23 cellular contexts compared by ENCODE assay signal in genomic region chr10:81040947-81041346, GRCh38.
DNase-seq lines count a peak whose midpoint lies in the region; FAIRE-seq and TF ChIP-seq lines count a peak whose summit lies in the region.
"Had no signal": no experiment of that assay in that cellular context is flagged by ENCODE, and none has a peak within 500 bp of the region (broad histone marks: within the 10 kb centered on the region; RNA-seq: fewer than 3 reads in every experiment).

No MANE protein-coding gene starts in this region.

- WGBS in H1 (ENCODE audit: extremely low coverage in 1 of 2, insufficient coverage in 1 of 2, insufficient read length in 1 of 2, insufficient replicate concordance in 2 of 2, low coverage in 1 of 2, low lambda C conversion rate in 2 of 2, missing lambda C conversion rate in 1 of 2), 2 experiments = 84% methylated on average over 2 of the region's 2 CpGs; no CpG with 5 or more reads in 1 of the 2 experiments
- WGBS in smooth muscle cell (ENCODE audit: low lambda C conversion rate) = 43% methylated on average over 2 of the region's 2 CpGs
- WGBS in small intestine, 3 donors = 13 to 35% (median 19%) methylated on average over 2 of the region's 2 CpGs

- H4K20me1 ChIP-seq in H1 (replicated peaks in 1 of 2; ENCODE audit: control insufficient read depth in 1 of 2, insufficient read depth in 2 of 2, low read length in 2 of 2) (no peaks in the 10 kb centered on the region), smooth muscle cell (ENCODE audit: low read depth) (no peaks in the 10 kb centered on the region)

- CTCF ChIA-PET in HEK293 (lab: Yijun Ruan, JAX) = no interaction called here
- CTCF ChIA-PET in H1 (lab: Charles Lee; ENCODE audit: partially characterized antibody) = interaction anchor here (1.0 to 1.4 kb wide), 2 partner anchors 20 to 377 kb away, joined by 3 to 5 read pairs; no protein-coding TSS in a partner anchor

- no peaks in the 10 kb centered on the region for H3K27me3 ChIP-seq in H1 (replicated peaks in 1 of 4; ENCODE audit: control insufficient read depth in 3 of 4, extremely low read depth in 1 of 4, insufficient read depth in 3 of 4, low read length in 3 of 4)
- H3K27me3 ChIP-seq in smooth muscle cell (ENCODE audit: low read depth) = no peaks in the 10 kb centered on the region
- H3K27me3 ChIP-seq in small intestine (ENCODE audit: control insufficient read depth in 2 of 2, insufficient read depth in 2 of 2, low read length in 2 of 2) = no peaks in the 10 kb centered on the region

- no peak overlapping the region for H3K23ac ChIP-seq in H1 (ENCODE audit: insufficient read length)

- 0 out of 2 replicates have a peak overlapping the region, but pooled peaks have one; percentile 17 for H3K27ac ChIP-seq in HEK293 (ENCODE audit: extremely low read depth, low read depth, low read length)
- H3K27ac ChIP-seq in H1 (ENCODE audit: low read depth, low read length) = no peak overlapping the region
- H3K27ac ChIP-seq in smooth muscle cell (ENCODE audit: low read depth) = no peak overlapping the region
- no peak overlapping the region for H3K27ac ChIP-seq in small intestine (ENCODE audit: low read depth in 1 of 2, low read length in 1 of 2)
- H3K27ac ChIP-seq: GM23248 had no signal

- H3K9ac ChIP-seq in H1 (replicated peaks in 1 of 4; ENCODE audit: extremely low read depth in 1 of 4, low read depth in 3 of 4, low read length in 3 of 4) = no peak overlapping the region
- no peak overlapping the region for H3K9ac ChIP-seq in smooth muscle cell (ENCODE audit: low read depth)
- H3K9ac ChIP-seq: GM23248 had no signal

- no peak overlapping the region for H3K14ac ChIP-seq in H1 (ENCODE audit: insufficient read length)

- no peak for TF ChIP-seq RAD21 in H1 (IDR thresholded peaks at IDR 0.05 in 1 of 2, conservative IDR thresholded peaks at IDR 0.05 in 1 of 2; ENCODE audit: low read depth in 2 of 2, low read length in 2 of 2)

- no peak overlapping the region for H3K18ac ChIP-seq in H1 (ENCODE audit: extremely low read depth, low read length)

- DNase-seq in NCI-H774 (lab: John Stamatoyannopoulos, UW) (peak; percentile 5), H1 (ENCODE audit: low read depth in 1 of 2, low spot score in 2 of 2) (no peak), smooth muscle cell (lab: John Stamatoyannopoulos, UW; ENCODE audit: unreplicated experiment) (no peak), NCI-H2029 treated with DMSO at 0.1 percent for 48 hours (lab: John Stamatoyannopoulos, UW) (no peak), small intestine (no peak), AG08395 (ENCODE audit: low spot score) (no peak)
- DNase-seq: ACHN; AML-193; COR-L47; DMS153; GDM1; GM23248; HCEC 1CT; Kasumi-1; NCI-H1436; NCI-H2081; NCI-H2171 treated with DMSO at 0.1 percent for 48 hours; NCI-H446; NCI-H69; NK-92 treated with Interleukin-12 subunit alpha and Interleukin-12 subunit beta, amount 100 ng/mL, for 24 hours had no signal

- H3K4ac ChIP-seq in H1 (replicated peaks; ENCODE audit: insufficient read length, low read depth, low read length) = no peak overlapping the region

- POLR2A ChIA-PET in HEK293 (lab: Yijun Ruan, JAX) (no interaction called here), H1 (lab: Charles Lee; ENCODE audit: partially characterized antibody) (no interaction called here)

- TF ChIP-seq POLR2A in H1 (IDR thresholded peaks at IDR 0.05; ENCODE audit: control extremely low read depth in 1 of 2, low read depth in 2 of 2, low read length in 2 of 2) = no peak

- no peaks in the 10 kb centered on the region for H3K79me1 ChIP-seq in H1 (ENCODE audit: low read depth, low read length)

- H2BK5ac ChIP-seq in H1 (ENCODE audit: low read depth, low read length) = no peak overlapping the region

- H2BK120ac ChIP-seq in H1 (replicated peaks; ENCODE audit: low read depth, low read length) = no peak overlapping the region

- peaks cover 9% of the 10 kb centered on the region; the same call in 1 of the 2 replicates for H3K4me1 ChIP-seq in HEK293 (ENCODE audit: control insufficient read depth, insufficient read depth, low read length)
- peaks cover 0 to 3% (median under 1%) of the 10 kb centered on the region in 4 experiments; a peak in 1 of 7 replicates for H3K4me1 ChIP-seq in H1 (replicated peaks in 1 of 4; ENCODE audit: control insufficient read depth in 3 of 4, insufficient read depth in 4 of 4, low read length in 3 of 4)
- no peaks in the 10 kb centered on the region for H3K4me1 ChIP-seq in smooth muscle cell (ENCODE audit: low read depth)
- no peaks in the 10 kb centered on the region for H3K4me1 ChIP-seq in small intestine (ENCODE audit: control insufficient read depth in 2 of 2, insufficient read depth in 1 of 2, low read depth in 1 of 2, low read length in 1 of 2)

- no peak overlapping the region for H4K8ac ChIP-seq in H1 (ENCODE audit: extremely low read depth, insufficient read depth, low read length)

- no peaks in the 10 kb centered on the region for H3K79me2 ChIP-seq in H1 (ENCODE audit: control insufficient read depth in 1 of 2, insufficient read depth in 2 of 2, low read length in 2 of 2)
- H3K79me2 ChIP-seq in smooth muscle cell (ENCODE audit: low read depth) = no peaks in the 10 kb centered on the region

- no peak overlapping the region for H2BK12ac ChIP-seq in H1 (ENCODE audit: low read depth, low read length)

- H2AFZ ChIP-seq in H1 (ENCODE audit: low read length) (no peak overlapping the region), smooth muscle cell (ENCODE audit: low read depth) (peak overlapping the region; percentile 63)
- H2AFZ ChIP-seq: GM23248 had no signal

- H2BK20ac ChIP-seq in H1 (ENCODE audit: low read length) = no peak overlapping the region

- no peak for TF ChIP-seq EP300 in H1 (IDR thresholded peaks at IDR 0.05; ENCODE audit: borderline replicate concordance in 1 of 2, low read depth in 2 of 2, low read length in 2 of 2)

- no peaks in the 10 kb centered on the region for H3K36me3 ChIP-seq in HEK293 (ENCODE audit: control insufficient read depth in 2 of 2, insufficient read depth in 1 of 2, low read length in 2 of 2)
- H3K36me3 ChIP-seq in H1 (ENCODE audit: control insufficient read depth in 2 of 4, insufficient read depth in 4 of 4, low read length in 3 of 4) = no peaks in the 10 kb centered on the region
- H3K36me3 ChIP-seq in smooth muscle cell (ENCODE audit: low read depth) = no peaks in the 10 kb centered on the region
- H3K36me3 ChIP-seq in small intestine (ENCODE audit: control insufficient read depth in 2 of 2, insufficient read depth in 2 of 2, low read length in 2 of 2) = no peaks in the 10 kb centered on the region

- no peak overlapping the region for H3K56ac ChIP-seq in H1 (replicated peaks; ENCODE audit: insufficient read length, low read depth, low read length)

- H3K9me3 ChIP-seq in HEK293 (ENCODE audit: control insufficient read depth, insufficient read depth, low read depth, low read length) = no peaks in the 10 kb centered on the region
- H3K9me3 ChIP-seq in H1 (ENCODE audit: insufficient read depth in 2 of 2, low read depth in 1 of 2, low read length in 1 of 2) = no peaks in the 10 kb centered on the region
- peaks cover 13% of the 10 kb centered on the region for H3K9me3 ChIP-seq in smooth muscle cell (replicated peaks; ENCODE audit: low read depth)
- no peaks in the 10 kb centered on the region for H3K9me3 ChIP-seq in small intestine (ENCODE audit: control insufficient read depth, low read depth)

- TF ChIP-seq CTCF in HEK293 (tag by site-specific recombination; IDR thresholded peaks at IDR 0.05) (no peak), H1 (IDR thresholded peaks at IDR 0.05; ENCODE audit: control extremely low read depth in 1 of 3, insufficient read depth in 1 of 3, low read depth in 1 of 3, low read length in 3 of 3) (no peak), smooth muscle cell (IDR thresholded peaks at IDR 0.05; ENCODE audit: borderline replicate concordance, insufficient read depth, poor library complexity, severe bottlenecking) (no peak)

- no peak overlapping the region for H3K4me3 ChIP-seq in HEK293 (ENCODE audit: low read depth, low read length)
- H3K4me3 ChIP-seq in H1 (ENCODE audit: extremely low read depth in 1 of 4, insufficient read depth in 2 of 4, low read depth in 3 of 4, low read length in 4 of 4) = no peak overlapping the region
- H3K4me3 ChIP-seq in smooth muscle cell = no peak overlapping the region
- no peak overlapping the region for H3K4me3 ChIP-seq in small intestine (ENCODE audit: low read depth in 1 of 2, low read length in 2 of 2)
- H3K4me3 ChIP-seq: GM23248 had no signal

- no peak overlapping the region for H4K91ac ChIP-seq in H1 (replicated peaks; ENCODE audit: insufficient read length, low read length)

- H2AK5ac ChIP-seq in H1 (ENCODE audit: low read depth, low read length) = no peak overlapping the region

- H4K5ac ChIP-seq in H1 (ENCODE audit: insufficient read length, low read depth, low read length) = no peak overlapping the region

- peaks cover 5% of the 10 kb centered on the region for H3F3A ChIP-seq in smooth muscle cell (ENCODE audit: low read depth)

- H3K23me2 ChIP-seq in H1 (ENCODE audit: low read depth, low read length) = no peaks in the 10 kb centered on the region

- no peak overlapping the region for H3K4me2 ChIP-seq in H1 (ENCODE audit: insufficient read depth in 1 of 2, low read depth in 2 of 2, low read length in 2 of 2)
- no peak overlapping the region for H3K4me2 ChIP-seq in smooth muscle cell

- peak; percentile 13 for FAIRE-seq in H1 (lab: Jason Lieb, UNC)
- FAIRE-seq in small intestine (lab: Jason Lieb, UNC) = no peak
- FAIRE-seq: GM19239, RCC 7860 had no signal

- H2BK15ac ChIP-seq in H1 (ENCODE audit: low read length) = no peak overlapping the region

TF ChIP-seq in HEK293, 187 proteins besides CTCF, POLR2A, EP300 and RAD21 (continues in another document):
- TF ChIP-seq MEIS1 (CRISPR knock-in tag; IDR thresholded peaks at IDR 0.05; ENCODE audit: borderline replicate concordance) = no peak
- TF ChIP-seq ZNF621 (tag by site-specific recombination; IDR thresholded peaks at IDR 0.05) = no peak
- no peak for TF ChIP-seq ZNF354C (tag by site-specific recombination; IDR thresholded peaks at IDR 0.05; ENCODE audit: borderline replicate concordance, low read depth)
- TF ChIP-seq YY2 (tag by site-specific recombination; IDR thresholded peaks at IDR 0.05) = no peak

TF ChIP-seq in H1, 55 proteins besides CTCF, POLR2A, EP300 and RAD21 (continues in another document):
- TF ChIP-seq CHD1 (IDR thresholded peaks at IDR 0.05; ENCODE audit: low read depth, low read length) = no peak
- no peak for TF ChIP-seq SAP30 (IDR thresholded peaks at IDR 0.05; ENCODE audit: insufficient read depth, insufficient replicate concordance, low read length)
- TF ChIP-seq SP4 (IDR thresholded peaks at IDR 0.05; ENCODE audit: low read length) = no peak
- no peak for TF ChIP-seq MAFK (IDR thresholded peaks at IDR 0.05; ENCODE audit: low read depth, low read length)
- TF ChIP-seq BACH1 (IDR thresholded peaks at IDR 0.05; ENCODE audit: low read length) = no peak
- TF ChIP-seq USF2 (IDR thresholded peaks at IDR 0.05; ENCODE audit: low read length) = no peak
